In the genomic region with DNA sequence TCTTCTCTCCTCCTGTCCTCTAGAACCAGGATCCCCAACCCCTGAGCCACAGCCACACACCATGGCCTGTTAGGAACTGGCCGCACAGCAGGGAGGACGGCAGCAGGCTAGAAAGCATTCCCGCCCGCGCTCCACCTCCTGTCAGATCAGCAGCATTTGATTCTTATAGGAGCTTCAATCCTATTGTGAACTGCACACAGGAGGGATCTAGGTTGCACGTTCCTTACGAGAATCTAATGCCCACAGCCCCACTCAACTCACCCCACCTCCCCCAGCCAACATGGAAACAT, we compare ENCODE assay signal across 15 cellular contexts.
"Had no signal": no experiment of that assay in that cellular context is flagged by ENCODE, and none has a peak within 500 bp of the region (broad histone marks: within the 10 kb centered on the region; RNA-seq: fewer than 3 reads in every experiment).

No MANE protein-coding gene starts in this region.

- DNase-seq: activated CD4-positive, alpha-beta memory T cell treated with anti-CD3 and anti-CD28 coated beads for 36 hours; activated CD4-positive, alpha-beta T cell treated with anti-CD3 and anti-CD28 coated beads for 4 hours; activated CD4-positive, CD25-positive, alpha-beta regulatory T cell; activated gamma-delta T cell treated with Interleukin-2 at 50 U/mL for 16 hours; anterior cingulate cortex; effector CD4-positive, alpha-beta T cell; immature natural killer cell; kidney glomerular epithelial cell; left ventricle myocardium inferior; stimulated activated CD4-positive, alpha-beta T cell treated with anti-CD3 and anti-CD28 coated beads, Interleukin-4, amount 100 ng/mL, for 24 hours; stimulated activated naive CD4-positive, alpha-beta T cell treated with Interleukin-2 at 50 U/mL for 16 hours; T-helper 17 cell; upper lobe of left lung had no signal

- H3K27me3 ChIP-seq: upper lobe of left lung had no signal

- H3K36me3 ChIP-seq: left ventricle myocardium inferior, thoracic aorta, upper lobe of left lung had no signal

- H3K9me3 ChIP-seq: left ventricle myocardium inferior, thoracic aorta, upper lobe of left lung had no signal

- H3K4me3 ChIP-seq: left ventricle myocardium inferior, thoracic aorta, upper lobe of left lung had no signal

- H3K4me1 ChIP-seq: foreskin keratinocyte had no signal

- ATAC-seq: T-helper 17 cell had no signal

- H3K27ac ChIP-seq: foreskin keratinocyte, left ventricle myocardium inferior, thoracic aorta, upper lobe of left lung had no signal
